Comparison of ENCODE assay signal across 19 cellular contexts in the genomic region with DNA sequence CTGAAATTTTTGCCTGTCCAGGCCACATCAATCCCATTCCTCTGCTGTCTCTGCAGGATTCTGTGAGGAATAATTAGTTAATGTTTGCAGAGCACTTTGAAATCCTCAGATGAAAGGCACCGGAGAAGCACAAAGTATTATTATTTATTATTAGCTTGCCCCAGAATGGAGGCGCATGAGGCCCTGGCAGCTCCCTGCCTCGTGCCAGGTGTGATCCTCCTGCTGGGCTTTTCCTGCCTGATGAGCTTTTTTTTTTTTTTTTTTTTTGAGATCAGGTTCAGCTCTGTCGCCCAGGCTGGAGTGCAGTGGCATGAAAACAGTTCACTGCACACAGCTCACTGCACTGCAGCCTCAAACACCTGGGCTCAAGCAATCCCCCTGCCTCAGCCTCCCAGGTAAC.
DNase-seq lines count a peak whose midpoint lies in the region; ATAC-seq, FAIRE-seq and TF ChIP-seq lines count a peak whose summit lies in the region.
"Had no signal": no experiment of that assay in that cellular context is flagged by ENCODE, and none has a peak within 500 bp of the region (broad histone marks: within the 10 kb centered on the region; RNA-seq: fewer than 3 reads in every experiment).

No MANE protein-coding gene starts in this region.

- POLR2A ChIA-PET in RWPE1 (lab: Yijun Ruan, JAX; ENCODE audit: low non-redundant PET) = interaction anchor here (0.6 kb wide), 2 partner anchors 57 to 567 kb away, joined by 3 to 8 read pairs; no protein-coding TSS in a partner anchor

- H3K27me3 ChIP-seq in upper lobe of right lung (no peaks in the 10 kb centered on the region), left ventricle myocardium inferior (ENCODE audit: low read depth) (no peaks in the 10 kb centered on the region)
- H3K27me3 ChIP-seq: Peyer's patch had no signal

- H3K4me3 ChIP-seq in upper lobe of right lung (no peak overlapping the region), left ventricle myocardium inferior (no peak overlapping the region)
- H3K4me3 ChIP-seq: GM23338, Peyer's patch had no signal

- H3K36me3 ChIP-seq in upper lobe of right lung = no peaks in the 10 kb centered on the region
- no peaks in the 10 kb centered on the region for H3K36me3 ChIP-seq in left ventricle myocardium inferior
- H3K36me3 ChIP-seq: Peyer's patch had no signal

- H3K4me1 ChIP-seq in upper lobe of right lung (peaks cover 30% of the 10 kb centered on the region), left ventricle myocardium inferior (peaks cover 55% of the 10 kb centered on the region)

- no peak for TF ChIP-seq POLR2A in GM12892 (IDR thresholded peaks at IDR 0.05; ENCODE audit: low read depth, low read length)

- 0 out of 2 replicates have a peak overlapping the region, but pooled peaks have one; percentile 20 for H3K27ac ChIP-seq in RWPE1
- no peak overlapping the region for H3K27ac ChIP-seq in upper lobe of right lung
- no peak overlapping the region for H3K27ac ChIP-seq in left ventricle myocardium inferior (replicated peaks)
- H3K27ac ChIP-seq: Peyer's patch had no signal

- no peak for ATAC-seq in upper lobe of right lung
- ATAC-seq: GM23338 had no signal

- DNase-seq in COLO668 (lab: John Stamatoyannopoulos, UW; ENCODE audit: unreplicated experiment) (peak; percentile 28), COR-L47 (lab: John Stamatoyannopoulos, UW) (peak; percentile 24), NCI-H146 (lab: John Stamatoyannopoulos, UW) (peak; percentile 93), RWPE1 (ENCODE audit: low spot score) (no peak), upper lobe of right lung (no peak), left ventricle myocardium inferior (no peak), GM12892 (ENCODE audit: insufficient read length) (no peak)
- DNase-seq: Calu3, GF-D8, KG1, NCI-H1694 treated with DMSO at 0.1 percent for 48 hours, NCI-H82, Peyer's patch, Right ventricle myocardium superior, SK-N-SH, T-helper 1 cell, T1000 had no signal

- intact Hi-C loops in upper lobe of right lung (cut with DNase I) = no loop called here
- intact Hi-C loops in left ventricle myocardium inferior (cut with micrococcal nuclease) = no loop called here

- FAIRE-seq in GM12892 (lab: Jason Lieb, UNC) = no peak
- FAIRE-seq: GM12891 had no signal

- H3K9me3 ChIP-seq in upper lobe of right lung (no peaks in the 10 kb centered on the region), left ventricle myocardium inferior (replicated peaks) (no peaks in the 10 kb centered on the region)
- H3K9me3 ChIP-seq: Peyer's patch, SK-N-SH had no signal

- CTCF ChIA-PET in RWPE1 (lab: Yijun Ruan, JAX) = interaction anchor here (0.6 kb wide), 1 partner anchor 477 kb away, joined by 5 read pairs; no protein-coding TSS in a partner anchor

- TF ChIP-seq CTCF in RWPE1 (conservative IDR thresholded peaks at IDR 0.05; ENCODE audit: low read depth) (no peak), upper lobe of right lung (IDR thresholded peaks at IDR 0.05) (no peak), left ventricle myocardium inferior (IDR thresholded peaks at IDR 0.05; ENCODE audit: borderline replicate concordance) (no peak)

Comparison
In these comparisons a context has a peak if more than half of its experiments do, and no peak if none do; other contexts are left out.
1. DNase-seq: peak in COLO668 (single experiment), COR-L47 (single experiment) and NCI-H146 (single experiment); none in RWPE1 (single experiment), upper lobe of right lung (single experiment), left ventricle myocardium inferior (single experiment) and GM12892 (single experiment).